Comparison of ENCODE assay signal across 24 cellular contexts in the genomic region with DNA sequence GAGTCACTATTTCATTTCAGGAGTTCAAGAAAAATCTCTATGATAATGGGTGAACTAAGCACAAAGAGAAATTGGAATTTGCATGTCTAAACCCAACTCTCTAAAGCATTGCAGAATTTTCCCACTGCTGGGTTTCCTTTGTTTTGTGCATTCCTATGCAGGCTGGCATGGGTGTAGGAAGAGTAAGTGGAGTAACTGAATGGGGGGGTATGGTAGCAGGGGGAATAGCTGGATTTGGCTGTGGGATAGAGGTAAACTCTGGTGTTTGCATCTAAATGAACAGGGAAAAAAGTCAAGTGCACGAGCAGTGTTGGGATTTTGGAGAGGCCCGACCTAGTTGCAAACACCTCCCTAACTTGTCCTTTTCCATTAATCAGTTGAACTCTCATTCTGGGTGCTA.
DNase-seq lines count a peak whose midpoint lies in the region; ATAC-seq and TF ChIP-seq lines count a peak whose summit lies in the region.
"Had no signal": no experiment of that assay in that cellular context is flagged by ENCODE, and none has a peak within 500 bp of the region (broad histone marks: within the 10 kb centered on the region; RNA-seq: fewer than 3 reads in every experiment).

No MANE protein-coding gene starts in this region.

- no peaks in the 10 kb centered on the region for H3K79me2 ChIP-seq in H9 (ENCODE audit: insufficient read depth, low read length)

- no peak overlapping the region for H4K8ac ChIP-seq in H9 (replicated peaks; ENCODE audit: insufficient read length, low read depth, low read length)

- no peaks in the 10 kb centered on the region for H3K9me3 Mint-ChIP-seq in H9
- no peaks in the 10 kb centered on the region for H3K9me3 Mint-ChIP-seq in activated naive CD4-positive, alpha-beta T cell treated with anti-CD3 and anti-CD28 coated beads, Interleukin-2, amount 50 U/mL, for 72 hours

- no peak overlapping the region for H2AK5ac ChIP-seq in H9 (ENCODE audit: insufficient read length, low read length)

- no peak overlapping the region for H2BK120ac ChIP-seq in H9 (ENCODE audit: low read depth, low read length, poor library complexity, severe bottlenecking)

- H2BK12ac ChIP-seq in H9 (ENCODE audit: insufficient read length, low read depth, low read length): no peak overlapping the region

- no peak overlapping the region for H2BK15ac ChIP-seq in H9 (ENCODE audit: low read depth, low read length)

- H4K5ac ChIP-seq in H9 (ENCODE audit: insufficient read length, low read depth, low read length): no peak overlapping the region

- intact Hi-C loops in left lung (cut with DNase I): no loop called here

- no peak overlapping the region for H3K56ac ChIP-seq in H9 (ENCODE audit: insufficient read length, low read depth, low read length)

- no peak overlapping the region for H2BK20ac ChIP-seq in H9 (ENCODE audit: low read depth, low read length, poor library complexity, severe bottlenecking)

- H4K20me1 ChIP-seq in H9 (ENCODE audit: control insufficient read depth, insufficient read depth, insufficient read length): no peaks in the 10 kb centered on the region

- no peak overlapping the region for H3K27ac ChIP-seq in H9 (ENCODE audit: insufficient read length, low read depth, low read length)
- no peak overlapping the region for H3K27ac ChIP-seq in left lung
- H3K27ac ChIP-seq: C4-2B had no signal

- H3K36me3 ChIP-seq in NT2/D1 (ENCODE audit: insufficient read depth, insufficient read length, low read length): peaks cover 7% of the 10 kb centered on the region
- no peaks in the 10 kb centered on the region for H3K36me3 ChIP-seq in left lung
- H3K36me3 ChIP-seq: MG63 had no signal

- no peaks in the 10 kb centered on the region for H3K23me2 ChIP-seq in H9 (ENCODE audit: insufficient read length, low read depth, low read length, poor library complexity, severe bottlenecking)

- H3K27me3 Mint-ChIP-seq in H9 (ENCODE audit: low read depth): no peaks in the 10 kb centered on the region; the same call in 1 of the 2 replicates
- H3K27me3 Mint-ChIP-seq: CD8-positive, alpha-beta memory T cell had no signal

- H3K79me1 ChIP-seq in H9 (ENCODE audit: insufficient read depth, low read depth, low read length, poor library complexity, severe bottlenecking): no peaks in the 10 kb centered on the region

- H3K4ac ChIP-seq in H9 (ENCODE audit: low read depth, low read length): no peak overlapping the region

- ATAC-seq in left lung: peak; percentile 21
- ATAC-seq in HG02840 (IDR thresholded peaks at IDR 0.05; ENCODE audit: low FRiP score, unreplicated experiment): no peak
- no peak for ATAC-seq in activated naive CD4-positive, alpha-beta T cell treated with anti-CD3 and anti-CD28 coated beads, Interleukin-2, amount 50 U/mL, for 72 hours
- ATAC-seq: HCT116, HepG2, K562, PC-3 had no signal

- no peak overlapping the region for H4K91ac ChIP-seq in H9 (ENCODE audit: insufficient read length, low read depth, low read length)

- DNase-seq in H9 (peak; percentile 60), NT2/D1 (ENCODE audit: low read depth, low spot score) (peak; percentile 81), iPS DF 19.7 (ENCODE audit: low read depth, low spot score) (peak; percentile 84), left lung (no peak), NCI-H510A treated with DMSO at 0.1 percent for 48 hours (lab: John Stamatoyannopoulos, UW) (no peak)
- DNase-seq in activated naive CD4-positive, alpha-beta T cell (lab: John Stamatoyannopoulos, UW): no peak
- no peak for DNase-seq in activated naive CD4-positive, alpha-beta T cell treated with anti-CD3 and anti-CD28 coated beads, Interleukin-2, amount 50 U/mL, for 72 hours (ENCODE audit: low spot score in 2 of 2)
- DNase-seq: Calu3; CD8-positive, alpha-beta memory T cell; DMS153; MG63; NCI-H1048; NCI-H1417 treated with DMSO at 0.1 percent for 48 hours; NCI-H187; NCI-H446; NCI-H526 treated with DMSO at 0.1 percent for 48 hours; PC-3; SHP77; SK-N-SH had no signal

- H3K23ac ChIP-seq in H9 (ENCODE audit: insufficient read length, low read depth, low read length): no peak overlapping the region

- H3K4me2 ChIP-seq in H9 (ENCODE audit: insufficient read depth, insufficient read length, low read length): no peak overlapping the region
- H3K4me2 ChIP-seq: SK-N-SH had no signal

- H3K4me3 Mint-ChIP-seq in H9: peak overlapping the region; percentile 1 to 25; a peak in 2 of 5 replicates
- H3K4me3 Mint-ChIP-seq: CD8-positive, alpha-beta memory T cell had no signal

- no peak overlapping the region for H3K9ac ChIP-seq in H9 (ENCODE audit: extremely low read depth, insufficient read length, low read length)
- no peak overlapping the region for H3K9ac ChIP-seq in NT2/D1 (ENCODE audit: insufficient read length, low read depth)
- H3K9ac ChIP-seq: SK-N-SH had no signal

- H3K14ac ChIP-seq in H9 (ENCODE audit: insufficient read depth, low read length): no peak overlapping the region

- TF ChIP-seq CTCF in H9 (conservative IDR thresholded peaks at IDR 0.05) (no peak), left lung (IDR thresholded peaks at IDR 0.05) (no peak)

- no CpG with 5 or more reads among the region's 2 CpGs for WGBS in H9 (ENCODE audit: extremely low coverage, insufficient read length, low lambda C conversion rate)

- H3K27ac Mint-ChIP-seq in H9: peak overlapping the region; percentile 95 to 98 (median 97)
- no peak overlapping the region for H3K27ac Mint-ChIP-seq in activated naive CD4-positive, alpha-beta T cell treated with anti-CD3 and anti-CD28 coated beads, Interleukin-2, amount 50 U/mL, for 72 hours
- H3K27ac Mint-ChIP-seq: CD8-positive, alpha-beta memory T cell had no signal

- H3K4me1 Mint-ChIP-seq in H9: peaks cover 49 to 59% of the 10 kb centered on the region in 2 experiments
- H3K4me1 Mint-ChIP-seq: CD8-positive, alpha-beta memory T cell had no signal

- H3K27me3 ChIP-seq in H9 (ENCODE audit: insufficient read depth, low read length) (no peaks in the 10 kb centered on the region), NT2/D1 (ENCODE audit: insufficient read depth, insufficient read length) (no peaks in the 10 kb centered on the region), left lung (no peaks in the 10 kb centered on the region)
- H3K27me3 ChIP-seq: MG63 had no signal

- no peak overlapping the region for H3K4me3 ChIP-seq in NT2/D1 (ENCODE audit: insufficient read length, low read depth)
- H3K4me3 ChIP-seq in left lung: no peak overlapping the region
- H3K4me3 ChIP-seq: K562, MG63 had no signal

- H3K4me1 ChIP-seq in H9 (ENCODE audit: insufficient read depth, low read length): peaks cover 16% of the 10 kb centered on the region
- peaks cover 7% of the 10 kb centered on the region for H3K4me1 ChIP-seq in NT2/D1 (ENCODE audit: insufficient read depth, insufficient read length)
- H3K4me1 ChIP-seq in left lung: no peaks in the 10 kb centered on the region

- H3K18ac ChIP-seq in H9 (ENCODE audit: insufficient read length, low read depth, low read length): no peak overlapping the region

- H3T11ph ChIP-seq in H9 (ENCODE audit: low read length): no peak overlapping the region

- H3K36me3 Mint-ChIP-seq in H9 (ENCODE audit: insufficient read depth in 1 of 3, low read depth in 3 of 3): peaks cover 0 to 3% (median 0%) of the 10 kb centered on the region in 3 experiments; a peak in 1 of 7 replicates
- H3K36me3 Mint-ChIP-seq in activated naive CD4-positive, alpha-beta T cell treated with anti-CD3 and anti-CD28 coated beads, Interleukin-2, amount 50 U/mL, for 72 hours: no peaks in the 10 kb centered on the region
- H3K36me3 Mint-ChIP-seq: CD8-positive, alpha-beta memory T cell had no signal

- H3K9me3 ChIP-seq in H9 (ENCODE audit: control insufficient read depth, low read depth, low read length) (no peaks in the 10 kb centered on the region), NT2/D1 (ENCODE audit: insufficient read depth, low read length) (no peaks in the 10 kb centered on the region), left lung (no peaks in the 10 kb centered on the region)
- H3K9me3 ChIP-seq: MG63, SK-N-SH had no signal

- no peak overlapping the region for H2AFZ ChIP-seq in H9 (ENCODE audit: low read length)

- no peak overlapping the region for H2BK5ac ChIP-seq in H9 (ENCODE audit: insufficient read length, low read length)

Comparison
In these comparisons a context has a peak if more than half of its experiments do, and no peak if none do; other contexts are left out.
1. DNase-seq: peak in H9 (single experiment), NT2/D1 (single experiment) and iPS DF 19.7 (single experiment); none in left lung (0 of 2), NCI-H510A treated with DMSO at 0.1 percent for 48 hours (single experiment), activated naive CD4-positive, alpha-beta T cell (0 of 4) and activated naive CD4-positive, alpha-beta T cell treated with anti-CD3 and anti-CD28 coated beads, Interleukin-2, amount 50 U/mL, for 72 hours (0 of 2).
2. H3K27ac Mint-ChIP-seq: peak in H9 (3 of 3); none in activated naive CD4-positive, alpha-beta T cell treated with anti-CD3 and anti-CD28 coated beads, Interleukin-2, amount 50 U/mL, for 72 hours (0 of 2).